In genomic region chr10:63377305-63377661, GRCh38 we compare ENCODE assay signal across 8 cellular contexts.
DNase-seq lines count a peak whose midpoint lies in the region; ATAC-seq and TF ChIP-seq lines count a peak whose summit lies in the region.
"Not testable (repeated sequence)": the region's sequence is repeated elsewhere in the genome, so short reads cannot be mapped to it uniquely, and the experiment has no call there.

No MANE protein-coding gene starts in this region.

- H3K79me2 ChIP-seq in fibroblast of lung (ENCODE audit: control insufficient read depth, insufficient read depth, low read length): peaks cover 13% of the 10 kb centered on the region
- peaks cover 51% of the 10 kb centered on the region for H3K79me2 ChIP-seq in osteoblast (ENCODE audit: insufficient read depth, low read length)

- not testable (repeated sequence) for DNase-seq in AG09309 (ENCODE audit: low read depth); RWPE2 (ENCODE audit: low spot score); brain microvascular endothelial cell; fibroblast of lung (ENCODE audit: low read depth in 2 of 2); osteoblast (ENCODE audit: insufficient read length, low spot score, missing footprints); thoracic aorta (ENCODE audit: low spot score)

- not testable (repeated sequence) for H3K27ac Mint-ChIP-seq in IgD-negative memory B cell

- H3K9me3 ChIP-seq in RWPE2 (ENCODE audit: severe bottlenecking); fibroblast of lung (ENCODE audit: control insufficient read depth, insufficient read depth, low read depth, low read length); osteoblast (ENCODE audit: low read depth, low read length); thoracic aorta: not testable (repeated sequence)

- not testable (repeated sequence) for H4K20me1 ChIP-seq in fibroblast of lung (ENCODE audit: control insufficient read depth, extremely low read depth, insufficient read depth, low read length); osteoblast (ENCODE audit: insufficient read depth, low read length)

- peaks cover 22% of the 10 kb centered on the region for H3K4me1 ChIP-seq in RWPE2 (ENCODE audit: insufficient read depth, poor library complexity, severe bottlenecking)
- not testable (repeated sequence) for H3K4me1 ChIP-seq in fibroblast of lung (ENCODE audit: control insufficient read depth, extremely low read depth, insufficient read depth, low read length)
- peaks cover 19% of the 10 kb centered on the region for H3K4me1 ChIP-seq in osteoblast (ENCODE audit: insufficient read depth, low read length)
- peaks cover 5 to 24% of the 10 kb centered on the region in 2 donors for H3K4me1 ChIP-seq in thoracic aorta (ENCODE audit: control insufficient read depth in 1 of 2, low read depth in 2 of 2)

- ATAC-seq in GM21528 (IDR thresholded peaks at IDR 0.05; ENCODE audit: low FRiP score, unreplicated experiment): peak; percentile 15
- not testable (repeated sequence) for ATAC-seq in RWPE2 (ENCODE audit: low read depth); thoracic aorta (ENCODE audit: insufficient number of reproducible peaks, low FRiP score, low read depth)

- H3K9me3 Mint-ChIP-seq in IgD-negative memory B cell: not testable (repeated sequence)

- not testable (repeated sequence) for TF ChIP-seq CTCF in AG09309 (IDR thresholded peaks at IDR 0.05; ENCODE audit: control insufficient read depth, insufficient read depth, low read depth, low read length, missing control alignments); RWPE2 (IDR thresholded peaks at IDR 0.05; ENCODE audit: poor library complexity, severe bottlenecking); brain microvascular endothelial cell (IDR thresholded peaks at IDR 0.05; ENCODE audit: low read depth, low read length, missing control alignments); fibroblast of lung (conservative IDR thresholded peaks at IDR 0.05 in 1 of 2, IDR thresholded peaks at IDR 0.05 in 1 of 2; ENCODE audit: low read depth in 1 of 2, low read length in 2 of 2); osteoblast (IDR thresholded peaks at IDR 0.05; ENCODE audit: extremely low read depth, low read depth, low read length); thoracic aorta (IDR thresholded peaks at IDR 0.05)

- H3K27me3 Mint-ChIP-seq in IgD-negative memory B cell: not testable (repeated sequence)

- not testable (repeated sequence) for H3K36me3 Mint-ChIP-seq in IgD-negative memory B cell

- in situ Hi-C loops in brain microvascular endothelial cell (cut with HindIII; ENCODE audit: low pct_ligation_motif_present, low sequenced_read_pairs): not testable (repeated sequence)

- not testable (repeated sequence) for H2AFZ ChIP-seq in fibroblast of lung (ENCODE audit: low read length); osteoblast (ENCODE audit: low read length)

- not testable (repeated sequence) for H3K27me3 ChIP-seq in RWPE2 (ENCODE audit: insufficient read depth, poor library complexity, severe bottlenecking); brain microvascular endothelial cell (replicated peaks); fibroblast of lung (ENCODE audit: control insufficient read depth, insufficient read depth, low read length); osteoblast (ENCODE audit: insufficient read depth, low read length); thoracic aorta (replicated peaks; ENCODE audit: insufficient read depth)

- H3K4me3 Mint-ChIP-seq in IgD-negative memory B cell: peak overlapping the region; percentile 41 to 85 (median 75)

- H3K4me3 ChIP-seq in AG09309 (ENCODE audit: control insufficient read depth, low read depth, low read length) (peak overlapping the region; percentile 14), brain microvascular endothelial cell (ENCODE audit: low read depth, low read length) (peak overlapping the region; percentile 26), fibroblast of lung (replicated peaks in 1 of 4; ENCODE audit: control extremely low read depth in 1 of 4, insufficient read depth in 1 of 4, low read depth in 3 of 4, low read length in 4 of 4) (peak overlapping the region in 2 of 4 experiments; percentile 35 to 44), osteoblast (ENCODE audit: insufficient read depth, low read length) (peak overlapping the region; percentile 53), thoracic aorta (peak overlapping the region; percentile 18)
- H3K4me3 ChIP-seq in RWPE2 (ENCODE audit: severe bottlenecking): not testable (repeated sequence)

- peak overlapping the region; percentile 77 for H3K27ac ChIP-seq in RWPE2 (ENCODE audit: poor library complexity, severe bottlenecking)
- H3K27ac ChIP-seq in brain microvascular endothelial cell: peak overlapping the region; percentile 72
- peak overlapping the region; percentile 38 for H3K27ac ChIP-seq in fibroblast of lung (ENCODE audit: insufficient read depth, low read length)
- H3K27ac ChIP-seq in osteoblast (ENCODE audit: low read depth, low read length): peak overlapping the region; percentile 78
- not testable (repeated sequence) for H3K27ac ChIP-seq in thoracic aorta

- H3K4me1 Mint-ChIP-seq in IgD-negative memory B cell: peaks cover 9 to 18% (median 9%) of the 10 kb centered on the region in 3 donors

- H3K4me2 ChIP-seq in fibroblast of lung (ENCODE audit: extremely low read depth, insufficient read depth, low read length): peak overlapping the region; percentile 66
- peak overlapping the region; percentile 85 for H3K4me2 ChIP-seq in osteoblast (ENCODE audit: insufficient read depth, low read length)

- not testable (repeated sequence) for H3K9ac ChIP-seq in fibroblast of lung (ENCODE audit: insufficient read depth, low read length)

- H3K36me3 ChIP-seq in RWPE2 (ENCODE audit: low read depth): peaks cover 12% of the 10 kb centered on the region; the same call in 1 of the 2 replicates
- not testable (repeated sequence) for H3K36me3 ChIP-seq in brain microvascular endothelial cell (replicated peaks); fibroblast of lung (ENCODE audit: control insufficient read depth, insufficient read depth, low read length); osteoblast (ENCODE audit: insufficient read depth, low read length); thoracic aorta
